Comparison of ENCODE assay signal across 23 cellular contexts in the genomic region with DNA sequence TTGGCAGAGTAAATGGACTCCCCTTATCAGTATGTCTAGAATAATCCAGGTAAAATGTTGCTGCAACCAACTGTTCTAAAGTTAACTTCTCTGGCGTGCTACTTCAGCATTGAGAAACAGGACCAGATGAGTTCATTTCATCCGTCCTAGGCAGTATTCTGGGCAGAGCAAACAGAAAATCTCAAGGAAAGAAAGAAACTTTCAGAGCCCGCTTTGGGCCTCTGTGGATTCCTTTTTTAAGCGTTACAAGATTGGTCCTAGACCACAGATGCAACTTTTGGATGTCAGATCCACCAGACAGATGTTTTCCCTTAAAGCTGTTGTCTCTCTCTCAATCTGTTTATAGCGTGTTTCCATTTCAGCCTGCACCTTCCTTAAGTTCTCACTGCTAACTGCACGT.
DNase-seq lines count a peak whose midpoint lies in the region; TF ChIP-seq lines count a peak whose summit lies in the region.
"Had no signal": no experiment of that assay in that cellular context is flagged by ENCODE, and none has a peak within 500 bp of the region (broad histone marks: within the 10 kb centered on the region; RNA-seq: fewer than 3 reads in every experiment).

No MANE protein-coding gene starts in this region.

- peaks cover 9% of the 10 kb centered on the region for H3K9me3 Mint-ChIP-seq in activated naive CD4-positive, alpha-beta T cell treated with anti-CD3 and anti-CD28 coated beads, Interleukin-2, amount 50 U/mL, for 24 hours
- H3K9me3 Mint-ChIP-seq in activated naive CD4-positive, alpha-beta T cell treated with anti-CD3 and anti-CD28 coated beads for 36 hours: peaks cover 3% of the 10 kb centered on the region
- no peaks in the 10 kb centered on the region for H3K9me3 Mint-ChIP-seq in activated CD4-positive, alpha-beta memory T cell treated with anti-CD3 and anti-CD28 coated beads, Interleukin-2, amount 10 ng/mL, durations not matched to agents 7 days and 5 days
- H3K9me3 Mint-ChIP-seq: CD8-positive, alpha-beta T cell; naive thymus-derived CD8-positive, alpha-beta T cell had no signal

- TF ChIP-seq CTCF in tibial nerve (IDR thresholded peaks at IDR 0.05): no peak

- no peak for TF ChIP-seq POLR2A in tibial nerve (IDR thresholded peaks at IDR 0.05)

- H3K27ac ChIP-seq in muscle layer of duodenum (ENCODE audit: low read length) (peak overlapping the region; percentile 22), tibial nerve (peak overlapping the region; percentile 47 to 95 (median 70)), substantia nigra (ENCODE audit: low read depth, low read length, poor library complexity, severe bottlenecking) (no peak overlapping the region)

- peaks cover 69% of the 10 kb centered on the region for H3K4me1 Mint-ChIP-seq in activated naive CD4-positive, alpha-beta T cell treated with anti-CD3 and anti-CD28 coated beads, Interleukin-2, amount 50 U/mL, for 24 hours
- H3K4me1 Mint-ChIP-seq in activated naive CD4-positive, alpha-beta T cell treated with anti-CD3 and anti-CD28 coated beads for 36 hours (ENCODE audit: low read depth): peaks cover 41% of the 10 kb centered on the region
- H3K4me1 Mint-ChIP-seq in activated CD4-positive, alpha-beta memory T cell treated with anti-CD3 and anti-CD28 coated beads, Interleukin-2, amount 10 ng/mL, durations not matched to agents 7 days and 5 days: peaks cover 40% of the 10 kb centered on the region

- H3K36me3 Mint-ChIP-seq in activated naive CD4-positive, alpha-beta T cell treated with anti-CD3 and anti-CD28 coated beads, Interleukin-2, amount 50 U/mL, for 24 hours: peaks cover 17% of the 10 kb centered on the region
- peaks cover 44% of the 10 kb centered on the region for H3K36me3 Mint-ChIP-seq in activated naive CD4-positive, alpha-beta T cell treated with anti-CD3 and anti-CD28 coated beads for 36 hours (ENCODE audit: low read depth)
- peaks cover 83% of the 10 kb centered on the region for H3K36me3 Mint-ChIP-seq in activated CD4-positive, alpha-beta memory T cell treated with anti-CD3 and anti-CD28 coated beads, Interleukin-2, amount 10 ng/mL, durations not matched to agents 7 days and 5 days (ENCODE audit: low read depth)

- intact Hi-C loops in activated naive CD4-positive, alpha-beta T cell treated with anti-CD3 and anti-CD28 coated beads for 36 hours (cut with micrococcal nuclease): no loop called here

- POLR2A ChIA-PET in activated CD4-positive, alpha-beta memory T cell treated with anti-CD3 and anti-CD28 coated beads, Interleukin-2, amount 10 ng/mL, durations not matched to agents 7 days and 5 days (lab: Charles Lee): no interaction called here

- H3K36me3 ChIP-seq in muscle layer of duodenum (ENCODE audit: control insufficient read depth in 1 of 2, insufficient read depth in 2 of 2, low read length in 2 of 2) (no peaks in the 10 kb centered on the region), tibial nerve (no peaks in the 10 kb centered on the region)

- CTCF ChIA-PET in activated naive CD4-positive, alpha-beta T cell treated with anti-CD3 and anti-CD28 coated beads for 36 hours (lab: Charles Lee): no interaction called here
- CTCF ChIA-PET in activated CD4-positive, alpha-beta memory T cell treated with anti-CD3 and anti-CD28 coated beads, Interleukin-2, amount 10 ng/mL, durations not matched to agents 7 days and 5 days (lab: Charles Lee): no interaction called here

- 46 to 53% methylated on average over 6 of the region's 6 CpGs for WGBS in tibial nerve, 2 donors

- DNase-seq in activated naive CD4-positive, alpha-beta T cell treated with anti-CD3 and anti-CD28 coated beads for 36 hours: no peak
- DNase-seq in fibroblast of gingiva (ENCODE audit: low read depth): peak; percentile 11
- DNase-seq in tibial nerve (ENCODE audit: low spot score in 2 of 2): no peak
- DNase-seq in dermis blood vessel endothelial cell: no peak
- no peak for DNase-seq in activated CD4-positive, alpha-beta memory T cell treated with anti-CD3 and anti-CD28 coated beads, Interleukin-2, amount 10 ng/mL, durations not matched to agents 7 days and 5 days
- no peak for DNase-seq in substantia nigra (lab: John Stamatoyannopoulos, UW)
- DNase-seq: 8988T; activated CD4-positive, alpha-beta T cell treated with anti-CD3 and anti-CD28 coated beads for 48 hours; activated naive CD4-positive, alpha-beta T cell treated with anti-CD3 and anti-CD28 coated beads, Interleukin-2, amount 50 U/mL, for 16 hours; CD8-positive, alpha-beta T cell; effector CD4-positive, alpha-beta T cell; erythroblast; naive thymus-derived CD8-positive, alpha-beta T cell; NCI-H1048; NCI-H187; NCI-H2171 treated with DMSO at 0.1 percent for 48 hours; NCI-H524 treated with DMSO at 0.1 percent for 48 hours; stimulated activated CD4-positive, alpha-beta T cell treated with anti-CD3 and anti-CD28 coated beads, Interleukin-4, amount 100 ng/mL, for 1 hour; stimulated activated naive CD4-positive, alpha-beta T cell treated with Interleukin-2 at 50 U/mL for 16 hours; T-helper 2 cell had no signal

- no peak overlapping the region for H3K4me3 Mint-ChIP-seq in activated naive CD4-positive, alpha-beta T cell treated with anti-CD3 and anti-CD28 coated beads, Interleukin-2, amount 50 U/mL, for 24 hours
- no peak overlapping the region for H3K4me3 Mint-ChIP-seq in activated naive CD4-positive, alpha-beta T cell treated with anti-CD3 and anti-CD28 coated beads for 36 hours
- H3K4me3 Mint-ChIP-seq in activated CD4-positive, alpha-beta memory T cell treated with anti-CD3 and anti-CD28 coated beads, Interleukin-2, amount 10 ng/mL, durations not matched to agents 7 days and 5 days: no peak overlapping the region
- H3K4me3 Mint-ChIP-seq: CD8-positive, alpha-beta T cell; naive thymus-derived CD8-positive, alpha-beta T cell; type B pancreatic cell had no signal

- H3K27me3 ChIP-seq in muscle layer of duodenum (ENCODE audit: low read depth, low read length): no peaks in the 10 kb centered on the region
- H3K27me3 ChIP-seq in tibial nerve: no peaks in the 10 kb centered on the region

- peak in 1 of 2 donors; percentile 71 for TF ChIP-seq EP300 in tibial nerve (IDR thresholded peaks at IDR 0.05)

- peak overlapping the region; percentile 49 for H3K27ac Mint-ChIP-seq in activated naive CD4-positive, alpha-beta T cell treated with anti-CD3 and anti-CD28 coated beads, Interleukin-2, amount 50 U/mL, for 24 hours
- H3K27ac Mint-ChIP-seq in activated naive CD4-positive, alpha-beta T cell treated with anti-CD3 and anti-CD28 coated beads for 36 hours: no peak overlapping the region
- H3K27ac Mint-ChIP-seq in activated CD4-positive, alpha-beta memory T cell treated with anti-CD3 and anti-CD28 coated beads, Interleukin-2, amount 10 ng/mL, durations not matched to agents 7 days and 5 days: no peak overlapping the region
- H3K27ac Mint-ChIP-seq: CD8-positive, alpha-beta T cell; type B pancreatic cell had no signal

- H3K4me1 ChIP-seq in muscle layer of duodenum (ENCODE audit: control insufficient read depth in 1 of 2, insufficient read depth in 2 of 2, low read length in 2 of 2) (peaks cover 0 to 5% of the 10 kb centered on the region in 2 donors), tibial nerve (peaks cover 0 to 82% (median 51%) of the 10 kb centered on the region in 4 donors)

- H3K27me3 Mint-ChIP-seq in activated naive CD4-positive, alpha-beta T cell treated with anti-CD3 and anti-CD28 coated beads, Interleukin-2, amount 50 U/mL, for 24 hours: no peaks in the 10 kb centered on the region
- no peaks in the 10 kb centered on the region for H3K27me3 Mint-ChIP-seq in activated naive CD4-positive, alpha-beta T cell treated with anti-CD3 and anti-CD28 coated beads for 36 hours (ENCODE audit: low read depth)
- no peaks in the 10 kb centered on the region for H3K27me3 Mint-ChIP-seq in activated CD4-positive, alpha-beta memory T cell treated with anti-CD3 and anti-CD28 coated beads, Interleukin-2, amount 10 ng/mL, durations not matched to agents 7 days and 5 days
- H3K27me3 Mint-ChIP-seq: naive thymus-derived CD8-positive, alpha-beta T cell; type B pancreatic cell had no signal

- no peak overlapping the region for H3K4me3 ChIP-seq in muscle layer of duodenum (ENCODE audit: low read depth in 1 of 2, low read length in 2 of 2)
- H3K4me3 ChIP-seq in tibial nerve: no peak overlapping the region

- no peaks in the 10 kb centered on the region for H3K9me3 ChIP-seq in muscle layer of duodenum (ENCODE audit: control insufficient read depth in 1 of 2, low read length in 2 of 2)
- no peaks in the 10 kb centered on the region for H3K9me3 ChIP-seq in tibial nerve
